ENCODE assay signal across 25 cellular contexts in genomic region chr15:66900586-66901310, GRCh38.
A peak's percentile ranks its signal among the peaks of the same experiment; 100 is the strongest.
DNase-seq lines count a peak whose midpoint lies in the region; ATAC-seq and TF ChIP-seq lines count a peak whose summit lies in the region.
"Had no signal": no experiment of that assay in that cellular context is flagged by ENCODE, and none has a peak within 500 bp of the region (broad histone marks: within the 10 kb centered on the region; RNA-seq: fewer than 3 reads in every experiment).

No MANE protein-coding gene starts in this region.

- no peaks in the 10 kb centered on the region for H3K27me3 Mint-ChIP-seq in activated naive CD8-positive, alpha-beta T cell
- H3K27me3 Mint-ChIP-seq in activated naive CD8-positive, alpha-beta T cell treated with anti-CD3 and anti-CD28 coated beads, Interleukin-2, amount 50 U/mL, for 24 hours: no peaks in the 10 kb centered on the region
- H3K27me3 Mint-ChIP-seq: CD4-positive, alpha-beta T cell had no signal

- H3K9me3 ChIP-seq in SJCRH30 (replicated peaks) (no peaks in the 10 kb centered on the region), right cardiac atrium (ENCODE audit: control insufficient read depth, low read length) (no peaks in the 10 kb centered on the region), uterus (no peaks in the 10 kb centered on the region)
- H3K9me3 ChIP-seq: left lung, pancreas, stomach, vagina had no signal

- H3K9me3 Mint-ChIP-seq in activated naive CD8-positive, alpha-beta T cell (ENCODE audit: low read depth): no peaks in the 10 kb centered on the region
- H3K9me3 Mint-ChIP-seq in activated naive CD8-positive, alpha-beta T cell treated with anti-CD3 and anti-CD28 coated beads, Interleukin-2, amount 50 U/mL, for 24 hours: no peaks in the 10 kb centered on the region
- H3K9me3 Mint-ChIP-seq: CD4-positive, alpha-beta T cell had no signal

- H3K4me3 ChIP-seq in SJCRH30: no peak overlapping the region
- no peak overlapping the region for H3K4me3 ChIP-seq in right cardiac atrium (ENCODE audit: low read length)
- H3K4me3 ChIP-seq in rectal smooth muscle tissue (ENCODE audit: low read length): no peak overlapping the region
- no peak overlapping the region for H3K4me3 ChIP-seq in uterus
- H3K4me3 ChIP-seq: dorsolateral prefrontal cortex, left lung, pancreas, stomach, vagina had no signal

- H3K4me3 Mint-ChIP-seq in activated naive CD8-positive, alpha-beta T cell: no peak overlapping the region
- no peak overlapping the region for H3K4me3 Mint-ChIP-seq in activated naive CD8-positive, alpha-beta T cell treated with anti-CD3 and anti-CD28 coated beads, Interleukin-2, amount 50 U/mL, for 24 hours
- H3K4me3 Mint-ChIP-seq: CD4-positive, alpha-beta T cell had no signal

- TF ChIP-seq POLR2A in uterus (IDR thresholded peaks at IDR 0.05): no peak

- H3K27ac ChIP-seq in SJCRH30 (peak overlapping the region; percentile 13), right cardiac atrium (ENCODE audit: low read length) (peak overlapping the region; percentile 4), rectal smooth muscle tissue (ENCODE audit: low read depth, low read length) (peak overlapping the region; percentile 53), uterus (no peak overlapping the region)
- H3K27ac ChIP-seq: dorsolateral prefrontal cortex, left lung, pancreas, stomach, vagina had no signal

- no peak for TF ChIP-seq CTCF in uterus (IDR thresholded peaks at IDR 0.05)
- TF ChIP-seq CTCF in omental fat pad (IDR thresholded peaks at IDR 0.05): no peak

- WGBS in right cardiac atrium: 89% methylated on average over 14 of the region's 14 CpGs

- ATAC-seq in activated naive CD8-positive, alpha-beta T cell treated with anti-CD3 and anti-CD28 coated beads, Interleukin-2, amount 50 U/mL, for 24 hours: no peak
- ATAC-seq in right cardiac atrium (peak; percentile 16 to 30), omental fat pad (ENCODE audit: low FRiP score) (no peak)
- ATAC-seq: activated CD4-positive, CD25-positive, alpha-beta regulatory T cell treated with anti-CD3 and anti-CD28 coated beads, Interleukin-2, amount 50 U/mL, for 24 hours; esophagus mucosa; left lung had no signal

- intact Hi-C loops in right cardiac atrium (cut with DNase I): no loop called here
- intact Hi-C loops in uterus (cut with DNase I; ENCODE audit: low total_unique reads): no loop called here

- H3K4me1 ChIP-seq in SJCRH30: peaks cover 9% of the 10 kb centered on the region
- no peaks in the 10 kb centered on the region for H3K4me1 ChIP-seq in right cardiac atrium (ENCODE audit: control insufficient read depth, insufficient read depth, low read length)
- H3K4me1 ChIP-seq in rectal smooth muscle tissue (ENCODE audit: control insufficient read depth, insufficient read depth, low read length): peaks cover 7% of the 10 kb centered on the region
- no peaks in the 10 kb centered on the region for H3K4me1 ChIP-seq in uterus
- H3K4me1 ChIP-seq: left lung, vagina had no signal

- H3K27me3 ChIP-seq in SJCRH30 (no peaks in the 10 kb centered on the region), right cardiac atrium (ENCODE audit: control insufficient read depth, insufficient read depth) (no peaks in the 10 kb centered on the region), rectal smooth muscle tissue (ENCODE audit: control insufficient read depth, insufficient read depth, low read length) (no peaks in the 10 kb centered on the region), uterus (no peaks in the 10 kb centered on the region)
- H3K27me3 ChIP-seq: dorsolateral prefrontal cortex, left lung, pancreas, stomach, vagina had no signal

- H3K4me1 Mint-ChIP-seq in activated naive CD8-positive, alpha-beta T cell (ENCODE audit: low read depth): peaks cover 2% of the 10 kb centered on the region
- no peaks in the 10 kb centered on the region for H3K4me1 Mint-ChIP-seq in activated naive CD8-positive, alpha-beta T cell treated with anti-CD3 and anti-CD28 coated beads, Interleukin-2, amount 50 U/mL, for 24 hours

- no peaks in the 10 kb centered on the region for H3K36me3 ChIP-seq in SJCRH30
- no peaks in the 10 kb centered on the region for H3K36me3 ChIP-seq in rectal smooth muscle tissue (ENCODE audit: control insufficient read depth, insufficient read depth, low read length)
- no peaks in the 10 kb centered on the region for H3K36me3 ChIP-seq in uterus
- H3K36me3 ChIP-seq: left lung, pancreas, stomach, vagina had no signal

- H3K36me3 Mint-ChIP-seq in activated naive CD8-positive, alpha-beta T cell: no peaks in the 10 kb centered on the region
- H3K36me3 Mint-ChIP-seq in activated naive CD8-positive, alpha-beta T cell treated with anti-CD3 and anti-CD28 coated beads, Interleukin-2, amount 50 U/mL, for 24 hours (ENCODE audit: low read depth): no peaks in the 10 kb centered on the region

- H3K27ac Mint-ChIP-seq in activated naive CD8-positive, alpha-beta T cell: peak overlapping the region; percentile 7
- no peak overlapping the region for H3K27ac Mint-ChIP-seq in activated naive CD8-positive, alpha-beta T cell treated with anti-CD3 and anti-CD28 coated beads, Interleukin-2, amount 50 U/mL, for 24 hours
- H3K27ac Mint-ChIP-seq: CD4-positive, alpha-beta T cell had no signal

- no peak for DNase-seq in activated naive CD8-positive, alpha-beta T cell treated with anti-CD3 and anti-CD28 coated beads, Interleukin-2, amount 50 U/mL, for 24 hours
- DNase-seq in SJCRH30: no peak
- no peak for DNase-seq in right cardiac atrium
- DNase-seq in nucleus accumbens (lab: John Stamatoyannopoulos, UW): no peak
- DNase-seq in uterus: no peak
- DNase-seq in omental fat pad (ENCODE audit: low spot score): no peak
- DNase-seq: activated CD8-positive, alpha-beta memory T cell treated with anti-CD3 and anti-CD28 coated beads for 24 hours; DMS153; dorsolateral prefrontal cortex; GF-D8; H7; left lung; NCI-H1436 treated with DMSO at 0.1 percent for 48 hours; NCI-H2171; NCI-H526 treated with DMSO at 0.1 percent for 48 hours; pancreas; small intestine; stimulated activated CD4-positive, alpha-beta T cell treated with anti-CD3 and anti-CD28 coated beads, Interleukin-2, amount 100 ng/mL, for 48 hours; stomach had no signal

- no peak overlapping the region for H3K9ac ChIP-seq in rectal smooth muscle tissue (ENCODE audit: low read length)

Comparison
In these comparisons a context has a peak if more than half of its experiments do, and no peak if none do; other contexts are left out.
1. ATAC-seq: peak in right cardiac atrium (2 of 2); none in activated naive CD8-positive, alpha-beta T cell treated with anti-CD3 and anti-CD28 coated beads, Interleukin-2, amount 50 U/mL, for 24 hours (single experiment) and omental fat pad (single experiment).
2. H3K27ac ChIP-seq: peak in SJCRH30 (single experiment), right cardiac atrium (single experiment) and rectal smooth muscle tissue (single experiment); none in uterus (0 of 2).